ENCODE assay signal across 16 cellular contexts in the genomic region with DNA sequence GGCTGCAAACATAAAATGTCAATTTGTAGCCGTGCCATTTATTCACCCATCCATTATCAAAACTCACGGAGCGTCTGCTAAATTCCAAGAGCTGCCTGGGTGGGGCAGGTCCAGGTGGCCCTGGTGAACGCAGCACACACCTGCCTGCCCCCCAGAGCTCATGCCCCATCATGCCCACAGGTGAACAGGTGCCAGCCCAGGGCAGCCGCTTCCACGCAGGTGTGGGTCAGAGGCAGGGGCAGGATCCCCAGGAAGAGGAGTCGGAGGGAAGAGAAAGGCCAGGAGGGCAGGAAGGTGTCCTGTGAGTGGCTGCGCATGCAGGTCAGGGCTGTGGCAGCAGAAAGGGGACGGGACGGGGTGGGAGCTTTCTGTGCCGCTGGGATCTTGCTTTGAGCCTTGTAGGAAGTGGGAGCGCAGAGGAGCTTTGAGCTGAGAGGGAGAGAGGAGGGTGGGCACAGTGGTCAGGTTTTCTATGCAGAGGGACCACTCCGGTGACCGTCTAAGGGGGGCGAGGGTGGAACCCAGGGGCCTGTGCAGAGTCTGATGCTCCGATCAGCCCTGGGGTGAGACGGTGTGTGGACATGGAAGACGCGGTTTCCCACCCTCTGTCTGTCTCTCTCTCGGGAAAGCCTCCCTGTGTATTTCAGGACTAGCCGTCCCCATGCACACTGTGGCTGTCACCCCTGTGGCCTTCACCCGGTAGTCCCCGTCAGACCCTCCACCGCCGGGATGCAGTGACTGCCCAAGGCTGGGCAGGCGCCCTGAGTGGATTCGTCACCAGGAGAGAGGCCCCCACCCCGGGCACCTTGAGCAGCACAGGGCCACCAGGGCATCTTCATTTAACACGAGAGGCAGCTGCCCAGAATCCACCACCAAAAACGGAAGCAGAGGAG. TPM values are rescaled to one million over a fixed set of nuclear protein-coding genes. Genes with fewer than 3 reads are reported as not detected.
"Had no signal": no experiment of that assay in that cellular context is flagged by ENCODE, and none has a peak within 500 bp of the region (broad histone marks: within the 10 kb centered on the region; RNA-seq: fewer than 3 reads in every experiment).

No MANE protein-coding gene starts in this region.

- H3K4me1 ChIP-seq: left lung, right lobe of liver had no signal

- H3K9me3 ChIP-seq: left lung, right lobe of liver, thoracic aorta had no signal

- H3K9me3 Mint-ChIP-seq: nephron had no signal

- H3K27me3 ChIP-seq: right lobe of liver had no signal

- H3K27ac Mint-ChIP-seq: activated CD4-positive, alpha-beta T cell treated with anti-CD3 and anti-CD28 coated beads for 36 hours; activated CD8-positive, alpha-beta T cell treated with anti-CD3 and anti-CD28 coated beads, Interleukin-2, amount 10 ng/mL, durations not matched to agents 7 days and 5 days; activated T-cell treated with anti-CD3 and anti-CD28 coated beads, Interleukin-2, amount 50 U/mL, for 72 hours; nephron; progenitor cell of endocrine pancreas; T-helper 1 cell treated with Interleukin-12 subunit alpha and Interleukin-12 subunit beta and Interleukin-4 antibody, amounts not matched to agents 30 μg/mL and 1 μg/mL, for 36 hours had no signal

- ATAC-seq: activated CD4-positive, alpha-beta T cell treated with anti-CD3 and anti-CD28 coated beads for 36 hours; activated CD8-positive, alpha-beta T cell treated with anti-CD3 and anti-CD28 coated beads, Interleukin-2, amount 10 ng/mL, durations not matched to agents 7 days and 5 days; activated T-cell treated with anti-CD3 and anti-CD28 coated beads, Interleukin-2, amount 50 U/mL, for 72 hours; esophagus mucosa; left lung had no signal

- H3K36me3 ChIP-seq: left lung, right lobe of liver, thoracic aorta had no signal

- DNase-seq: activated CD4-positive, alpha-beta T cell treated with anti-CD3 and anti-CD28 coated beads for 36 hours; activated CD8-positive, alpha-beta memory T cell treated with anti-CD3 and anti-CD28 coated beads, Interleukin-2, amount 50 U/mL, for 48 hours; activated CD8-positive, alpha-beta T cell treated with anti-CD3 and anti-CD28 coated beads, Interleukin-2, amount 10 ng/mL, durations not matched to agents 7 days and 5 days; activated gamma-delta T cell; activated T-cell treated with anti-CD3 and anti-CD28 coated beads, Interleukin-2, amount 50 U/mL, for 72 hours; islet precursor cell; mesendoderm; right lobe of liver had no signal

- H3K4me3 ChIP-seq: left lung, right lobe of liver, thoracic aorta had no signal

- H3K27ac ChIP-seq: left lung, right lobe of liver, thoracic aorta had no signal

- H3K4me1 Mint-ChIP-seq: activated CD4-positive, alpha-beta T cell treated with anti-CD3 and anti-CD28 coated beads for 36 hours had no signal

- H3K4me3 Mint-ChIP-seq: activated CD4-positive, alpha-beta T cell treated with anti-CD3 and anti-CD28 coated beads for 36 hours; activated CD8-positive, alpha-beta T cell treated with anti-CD3 and anti-CD28 coated beads, Interleukin-2, amount 10 ng/mL, durations not matched to agents 7 days and 5 days; activated T-cell treated with anti-CD3 and anti-CD28 coated beads, Interleukin-2, amount 50 U/mL, for 72 hours; nephron; T-helper 1 cell treated with Interleukin-12 subunit alpha and Interleukin-12 subunit beta and Interleukin-4 antibody, amounts not matched to agents 30 μg/mL and 1 μg/mL, for 36 hours had no signal

RNA-seq across cellular contexts. Expression of a gene that starts 26.7 kb away (rescaled TPM):
- total RNA-seq: activated CD8-positive, alpha-beta T cell treated with anti-CD3 and anti-CD28 coated beads, Interleukin-2, amount 10 ng/mL, durations not matched to agents 7 days and 5 days; bronchial epithelial cell; esophagus mucosa; right lobe of liver had no signal
- polyA plus RNA-seq: aorta had no signal
